In the genomic region with DNA sequence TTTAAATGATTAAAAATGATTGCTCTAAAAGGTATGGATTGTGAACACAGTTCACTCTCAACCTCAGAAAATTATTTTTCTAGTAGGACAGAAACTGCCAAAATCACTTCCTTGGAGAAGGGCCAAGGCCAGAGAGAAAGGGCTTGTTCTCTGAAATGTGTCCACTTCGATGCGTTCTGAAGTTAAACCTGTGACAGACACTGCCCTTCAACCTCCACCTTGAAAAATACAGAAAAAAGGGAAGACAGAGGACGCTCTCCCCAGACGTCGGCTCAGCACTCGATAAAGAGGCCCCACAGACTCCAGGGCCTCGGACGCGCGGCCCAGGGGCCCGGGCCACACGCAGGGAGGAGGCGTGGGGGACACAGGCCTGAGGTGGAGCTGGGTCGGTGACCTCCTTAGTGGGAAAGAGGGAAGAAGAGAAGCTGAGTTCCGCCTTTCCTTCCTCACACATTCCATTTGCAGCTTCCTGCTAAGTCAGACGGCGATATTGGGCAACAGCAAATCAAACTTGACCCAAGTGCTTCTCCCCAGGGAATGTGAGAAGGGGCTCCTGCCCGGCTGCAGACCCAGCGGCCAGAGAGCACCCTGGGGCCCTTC, we compare ENCODE assay signal across 8 cellular contexts.
DNase-seq lines count a peak whose midpoint lies in the region; ATAC-seq and TF ChIP-seq lines count a peak whose summit lies in the region.

No MANE protein-coding gene starts in this region.

- TF ChIP-seq CTCF in left lung (IDR thresholded peaks at IDR 0.05) (no peak), glutamatergic neuron (IDR thresholded peaks at IDR 0.05; ENCODE audit: partially characterized antibody, unreplicated experiment) (no peak)

- peaks cover 6% of the 10 kb centered on the region for H3K9me3 Mint-ChIP-seq in activated CD4-positive, alpha-beta T cell treated with anti-CD3 and anti-CD28 coated beads, Interleukin-2, amount 10 ng/mL, durations not matched to agents 7 days and 5 days
- peaks cover 2% of the 10 kb centered on the region for H3K9me3 Mint-ChIP-seq in activated naive CD8-positive, alpha-beta T cell treated with anti-CD3 and anti-CD28 coated beads, Interleukin-2, amount 10 ng/mL, durations not matched to agents 7 days and 5 days
- H3K9me3 Mint-ChIP-seq in glutamatergic neuron (ENCODE audit: unreplicated experiment), result peaks cover 17% of the 10 kb centered on the region

- no peaks in the 10 kb centered on the region for H3K9me3 ChIP-seq in left lung

- POLR2A ChIA-PET in activated CD4-positive, alpha-beta T cell treated with anti-CD3 and anti-CD28 coated beads, Interleukin-2, amount 10 ng/mL, durations not matched to agents 7 days and 5 days (lab: Charles Lee), result no interaction called here
- POLR2A ChIA-PET in activated naive CD8-positive, alpha-beta T cell treated with anti-CD3 and anti-CD28 coated beads, Interleukin-2, amount 10 ng/mL, durations not matched to agents 7 days and 5 days (lab: Charles Lee), result no interaction called here

- H3K36me3 Mint-ChIP-seq in activated CD4-positive, alpha-beta T cell treated with anti-CD3 and anti-CD28 coated beads, Interleukin-2, amount 10 ng/mL, durations not matched to agents 7 days and 5 days (ENCODE audit: low read depth), result peaks cover 66% of the 10 kb centered on the region
- peaks cover 18% of the 10 kb centered on the region for H3K36me3 Mint-ChIP-seq in activated naive CD8-positive, alpha-beta T cell treated with anti-CD3 and anti-CD28 coated beads, Interleukin-2, amount 10 ng/mL, durations not matched to agents 7 days and 5 days
- no peaks in the 10 kb centered on the region for H3K36me3 Mint-ChIP-seq in glutamatergic neuron (ENCODE audit: unreplicated experiment)

- H3K27ac ChIP-seq in left lung (peak overlapping the region; percentile 91 to 98), substantia nigra (ENCODE audit: low read depth, low read length, poor library complexity, severe bottlenecking) (peak overlapping the region; percentile 63)

- peaks cover 0 to 9% of the 10 kb centered on the region in 2 donors for H3K36me3 ChIP-seq in left lung

- intact Hi-C loops in left lung (cut with DNase I), result loop anchor here in 1 of 2 donors (10.0 kb wide), 1 partner anchor 56 kb away; no protein-coding TSS in a partner anchor

- H3K27ac Mint-ChIP-seq in activated CD4-positive, alpha-beta T cell treated with anti-CD3 and anti-CD28 coated beads, Interleukin-2, amount 10 ng/mL, durations not matched to agents 7 days and 5 days, result peak overlapping the region; percentile 85
- no peak overlapping the region for H3K27ac Mint-ChIP-seq in activated naive CD8-positive, alpha-beta T cell treated with anti-CD3 and anti-CD28 coated beads, Interleukin-2, amount 10 ng/mL, durations not matched to agents 7 days and 5 days
- H3K27ac Mint-ChIP-seq in glutamatergic neuron (ENCODE audit: unreplicated experiment), result no peak overlapping the region

- H3K27me3 Mint-ChIP-seq in activated CD4-positive, alpha-beta T cell treated with anti-CD3 and anti-CD28 coated beads, Interleukin-2, amount 10 ng/mL, durations not matched to agents 7 days and 5 days, result no peaks in the 10 kb centered on the region
- no peaks in the 10 kb centered on the region for H3K27me3 Mint-ChIP-seq in activated naive CD8-positive, alpha-beta T cell treated with anti-CD3 and anti-CD28 coated beads, Interleukin-2, amount 10 ng/mL, durations not matched to agents 7 days and 5 days
- H3K27me3 Mint-ChIP-seq in glutamatergic neuron (ENCODE audit: unreplicated experiment), result peaks cover 19% of the 10 kb centered on the region

- no peaks in the 10 kb centered on the region for H3K27me3 ChIP-seq in left lung

- H3K4me1 Mint-ChIP-seq in activated CD4-positive, alpha-beta T cell treated with anti-CD3 and anti-CD28 coated beads, Interleukin-2, amount 10 ng/mL, durations not matched to agents 7 days and 5 days, result peaks cover 50% of the 10 kb centered on the region
- peaks cover 42% of the 10 kb centered on the region for H3K4me1 Mint-ChIP-seq in activated naive CD8-positive, alpha-beta T cell treated with anti-CD3 and anti-CD28 coated beads, Interleukin-2, amount 10 ng/mL, durations not matched to agents 7 days and 5 days
- peaks cover 21% of the 10 kb centered on the region for H3K4me1 Mint-ChIP-seq in glutamatergic neuron (ENCODE audit: low read depth, unreplicated experiment)

- peak overlapping the region; percentile 25 for H3K4me3 Mint-ChIP-seq in activated CD4-positive, alpha-beta T cell treated with anti-CD3 and anti-CD28 coated beads, Interleukin-2, amount 10 ng/mL, durations not matched to agents 7 days and 5 days
- no peak overlapping the region for H3K4me3 Mint-ChIP-seq in activated naive CD8-positive, alpha-beta T cell treated with anti-CD3 and anti-CD28 coated beads, Interleukin-2, amount 10 ng/mL, durations not matched to agents 7 days and 5 days
- H3K4me3 Mint-ChIP-seq in glutamatergic neuron (ENCODE audit: unreplicated experiment), result no peak overlapping the region

- peak overlapping the region in 1 of 2 donors; percentile 3 for H3K4me3 ChIP-seq in left lung

- DNase-seq in activated CD4-positive, alpha-beta T cell treated with anti-CD3 and anti-CD28 coated beads, Interleukin-2, amount 10 ng/mL, durations not matched to agents 7 days and 5 days, result no peak
- DNase-seq in activated CD4-positive, alpha-beta T cell treated with anti-CD3 and anti-CD28 coated beads, Interleukin-2, amount 50 U/mL, for 48 hours, result no peak
- DNase-seq in activated naive CD8-positive, alpha-beta T cell treated with anti-CD3 and anti-CD28 coated beads, Interleukin-2, amount 10 ng/mL, durations not matched to agents 7 days and 5 days, result peak; percentile 25
- DNase-seq in left lung, result peak; percentile 48 to 82
- peak in 1 of 49 donors; percentile 16 for DNase-seq in substantia nigra (lab: John Stamatoyannopoulos, UW)
- no peak for DNase-seq in D341Med (ENCODE audit: low spot score)
- DNase-seq in glutamatergic neuron, result no peak

- peaks cover 47 to 54% of the 10 kb centered on the region in 2 donors for H3K4me1 ChIP-seq in left lung

- ATAC-seq in activated naive CD8-positive, alpha-beta T cell treated with anti-CD3 and anti-CD28 coated beads, Interleukin-2, amount 10 ng/mL, durations not matched to agents 7 days and 5 days (ENCODE audit: low read depth), result no peak
- ATAC-seq in left lung (no peak), HG02571 (IDR thresholded peaks at IDR 0.05; ENCODE audit: unreplicated experiment) (no peak)

- CTCF ChIA-PET in activated CD4-positive, alpha-beta T cell treated with anti-CD3 and anti-CD28 coated beads, Interleukin-2, amount 10 ng/mL, durations not matched to agents 7 days and 5 days (lab: Charles Lee), result no interaction called here

Comparison
In these comparisons a context has a peak if more than half of its experiments do, and no peak if none do; other contexts are left out.
1. DNase-seq: peak in activated naive CD8-positive, alpha-beta T cell treated with anti-CD3 and anti-CD28 coated beads, Interleukin-2, amount 10 ng/mL, durations not matched to agents 7 days and 5 days (single experiment) and left lung (2 of 2); none in activated CD4-positive, alpha-beta T cell treated with anti-CD3 and anti-CD28 coated beads, Interleukin-2, amount 10 ng/mL, durations not matched to agents 7 days and 5 days (single experiment), activated CD4-positive, alpha-beta T cell treated with anti-CD3 and anti-CD28 coated beads, Interleukin-2, amount 50 U/mL, for 48 hours (0 of 2), D341Med (single experiment) and glutamatergic neuron (single experiment).